In genomic region chr10:27683226-27683625, GRCh38 we compare ENCODE assay signal across 33 cellular contexts.
DNase-seq lines count a peak whose midpoint lies in the region; ATAC-seq and TF ChIP-seq lines count a peak whose summit lies in the region.
"Had no signal": no experiment of that assay in that cellular context is flagged by ENCODE, and none has a peak within 500 bp of the region (broad histone marks: within the 10 kb centered on the region; RNA-seq: fewer than 3 reads in every experiment).

No MANE protein-coding gene starts in this region.

- no peak for TF ChIP-seq POLR2A in right lobe of liver (IDR thresholded peaks at IDR 0.05)

- H3K4me1 ChIP-seq in mesenchymal stem cell (ENCODE audit: control insufficient read depth, insufficient read depth, low read depth, low read length) (peaks cover 3% of the 10 kb centered on the region), neural progenitor cell (no peaks in the 10 kb centered on the region), trophoblast cell (ENCODE audit: control insufficient read depth in 1 of 2, insufficient read depth in 2 of 2, low read length in 2 of 2) (peaks cover 9 to 11% of the 10 kb centered on the region in 2 experiments), right lobe of liver (no peaks in the 10 kb centered on the region)
- H3K4me1 ChIP-seq: A549, BE2C, Caco-2 had no signal

- H3K4me2 ChIP-seq in mesenchymal stem cell (ENCODE audit: low read length, poor library complexity, severe bottlenecking) (no peak overlapping the region), neural progenitor cell (no peak overlapping the region), trophoblast cell (ENCODE audit: low read length) (no peak overlapping the region)
- H3K4me2 ChIP-seq: A549; BLaER1; BLaER1 treated with 17β-estradiol and CSF1 and Interleukin-3, amounts not matched to agents 10 nM and 100 nM had no signal

- no peaks in the 10 kb centered on the region for H3K36me3 Mint-ChIP-seq in neural progenitor cell
- H3K36me3 Mint-ChIP-seq: CD14-positive monocyte; CD4-positive, alpha-beta memory T cell; CD4-positive, CD25-positive, alpha-beta regulatory T cell; CD8-positive, alpha-beta memory T cell; CD8-positive, alpha-beta T cell had no signal

- no peak overlapping the region for H4K91ac ChIP-seq in mesenchymal stem cell (ENCODE audit: low read length)
- no peak overlapping the region for H4K91ac ChIP-seq in trophoblast cell (ENCODE audit: low read depth, low read length)

- H3K27me3 Mint-ChIP-seq in neural progenitor cell (ENCODE audit: insufficient read depth, low read depth): peaks cover 7% of the 10 kb centered on the region

- DNase-seq in mesenchymal stem cell: no peak
- no peak for DNase-seq in neural progenitor cell (ENCODE audit: low spot score)
- DNase-seq in trophoblast cell: peak; percentile 56 to 80
- no peak for DNase-seq in right lobe of liver
- DNase-seq in NCI-H82 (lab: John Stamatoyannopoulos, UW): no peak
- DNase-seq in NCI-H226: no peak
- DNase-seq: 8988T; ACHN; AML-193; BE2C; C1 segment of cervical spinal cord; Caco-2; Calu3; CD4-positive, alpha-beta memory T cell; CD4-positive, alpha-beta T cell; CD4-positive, CD25-positive, alpha-beta regulatory T cell; CD8-positive, alpha-beta memory T cell; CD8-positive, alpha-beta T cell; COR-L47; DMS 273 treated with DMSO at 0.1 percent for 48 hours; DMS153; DMS53; DMS79; DMS79 treated with DMSO at 0.1 percent for 48 hours; DND-41; EL had no signal

- WGBS in mesenchymal stem cell: 89% methylated on average over 6 of the region's 6 CpGs
- no CpG with 5 or more reads among the region's 6 CpGs for WGBS in trophoblast cell (ENCODE audit: extremely low coverage, insufficient coverage, insufficient read length)
- 82% methylated on average over 5 of the region's 6 CpGs for WGBS in right lobe of liver (ENCODE audit: insufficient coverage, low coverage, low lambda C conversion rate, missing lambda C conversion rate)

- H3K79me2 ChIP-seq in neural progenitor cell (ENCODE audit: low read depth) (no peaks in the 10 kb centered on the region), trophoblast cell (ENCODE audit: control insufficient read depth, insufficient read depth, low read length, poor library complexity) (no peaks in the 10 kb centered on the region)

- H3K4ac ChIP-seq in mesenchymal stem cell (ENCODE audit: low read depth in 1 of 2, low read length in 2 of 2) (no peak overlapping the region), trophoblast cell (ENCODE audit: low read depth, low read length) (no peak overlapping the region)

- no peak overlapping the region for H2BK5ac ChIP-seq in mesenchymal stem cell (ENCODE audit: low read depth, low read length, poor library complexity, severe bottlenecking)
- no peak overlapping the region for H2BK5ac ChIP-seq in trophoblast cell (ENCODE audit: low read depth, low read length, poor library complexity)

- H3K27ac ChIP-seq in mesenchymal stem cell (ENCODE audit: low read length, poor library complexity, severe bottlenecking) (no peak overlapping the region), neural progenitor cell (no peak overlapping the region), trophoblast cell (ENCODE audit: low read depth, low read length) (no peak overlapping the region), right lobe of liver (no peak overlapping the region)
- H3K27ac ChIP-seq: 22Rv1; A549; BLaER1; BLaER1 treated with 17β-estradiol and CSF1 and Interleukin-3, amounts not matched to agents 10 nM and 100 nM; C4-2B had no signal

- no peak overlapping the region for H4K12ac ChIP-seq in trophoblast cell (ENCODE audit: low read depth, low read length)

- no peaks in the 10 kb centered on the region for H3K9me3 Mint-ChIP-seq in neural progenitor cell
- H3K9me3 Mint-ChIP-seq: CD4-positive, alpha-beta memory T cell; CD4-positive, alpha-beta T cell; CD8-positive, alpha-beta memory T cell; CD8-positive, alpha-beta T cell had no signal

- peak overlapping the region; percentile 57 for H3K27ac Mint-ChIP-seq in neural progenitor cell
- H3K27ac Mint-ChIP-seq: B cell; CD14-positive monocyte; CD4-positive, alpha-beta memory T cell; CD4-positive, alpha-beta T cell; CD4-positive, CD25-positive, alpha-beta regulatory T cell; CD8-positive, alpha-beta T cell had no signal

- H3K23ac ChIP-seq in mesenchymal stem cell (ENCODE audit: low read length in 2 of 2) (no peak overlapping the region), trophoblast cell (ENCODE audit: low read length) (no peak overlapping the region)

- H2BK12ac ChIP-seq in mesenchymal stem cell (ENCODE audit: low read length in 2 of 2): no peak overlapping the region
- H2BK12ac ChIP-seq in trophoblast cell (ENCODE audit: low read length): no peak overlapping the region

- H3K9me3 ChIP-seq in mesenchymal stem cell (ENCODE audit: control insufficient read depth, low read length) (no peaks in the 10 kb centered on the region), neural progenitor cell (ENCODE audit: low read depth) (no peaks in the 10 kb centered on the region), trophoblast cell (ENCODE audit: insufficient read depth, low read depth, low read length) (no peaks in the 10 kb centered on the region), right lobe of liver (no peaks in the 10 kb centered on the region)
- H3K9me3 ChIP-seq: A549, BE2C, Caco-2 had no signal

- TF ChIP-seq CTCF in neural progenitor cell (IDR thresholded peaks at IDR 0.05) (no peak), right lobe of liver (IDR thresholded peaks at IDR 0.05) (no peak)

- H2AK5ac ChIP-seq in mesenchymal stem cell (ENCODE audit: low read length, severe bottlenecking): no peak overlapping the region
- no peak overlapping the region for H2AK5ac ChIP-seq in trophoblast cell (ENCODE audit: low read length)

- peaks cover 24% of the 10 kb centered on the region for H3K4me1 Mint-ChIP-seq in neural progenitor cell
- H3K4me1 Mint-ChIP-seq: B cell; CD4-positive, alpha-beta memory T cell; CD4-positive, CD25-positive, alpha-beta regulatory T cell; CD8-positive, alpha-beta memory T cell had no signal

- intact Hi-C loops in right lobe of liver (cut with DNase I): no loop called here

- no peaks in the 10 kb centered on the region for H3K36me3 ChIP-seq in mesenchymal stem cell (ENCODE audit: control insufficient read depth in 1 of 2, insufficient read depth in 2 of 2, low read depth in 1 of 2, low read length in 2 of 2)
- H3K36me3 ChIP-seq in neural progenitor cell: no peaks in the 10 kb centered on the region
- no peaks in the 10 kb centered on the region for H3K36me3 ChIP-seq in trophoblast cell (ENCODE audit: control insufficient read depth in 1 of 2, insufficient read depth in 2 of 2, low read length in 2 of 2)
- no peaks in the 10 kb centered on the region for H3K36me3 ChIP-seq in right lobe of liver
- H3K36me3 ChIP-seq: BE2C; BLaER1; BLaER1 treated with 17β-estradiol and CSF1 and Interleukin-3, amounts not matched to agents 10 nM and 100 nM had no signal

- no peak overlapping the region for H3K9ac ChIP-seq in mesenchymal stem cell (ENCODE audit: low read length)
- H3K9ac ChIP-seq in neural progenitor cell: no peak overlapping the region
- H3K9ac ChIP-seq in trophoblast cell (ENCODE audit: low read length): no peak overlapping the region
- H3K9ac ChIP-seq: BLaER1; BLaER1 treated with 17β-estradiol and CSF1 and Interleukin-3, amounts not matched to agents 10 nM and 100 nM had no signal

- H3K18ac ChIP-seq in mesenchymal stem cell (ENCODE audit: low read depth in 1 of 2, low read length in 2 of 2): no peak overlapping the region
- H3K18ac ChIP-seq in trophoblast cell (ENCODE audit: low read length): no peak overlapping the region

- H4K8ac ChIP-seq in mesenchymal stem cell (ENCODE audit: low read length) (no peak overlapping the region), trophoblast cell (ENCODE audit: low read depth, low read length) (no peak overlapping the region)

- H3K79me1 ChIP-seq in mesenchymal stem cell (replicated peaks; ENCODE audit: low read length, poor library complexity, severe bottlenecking) (no peaks in the 10 kb centered on the region), trophoblast cell (ENCODE audit: low read length) (peaks cover 2% of the 10 kb centered on the region)

- H2AFZ ChIP-seq in mesenchymal stem cell (ENCODE audit: low read depth, low read length) (no peak overlapping the region), neural progenitor cell (replicated peaks) (no peak overlapping the region), trophoblast cell (ENCODE audit: insufficient read depth, low read length, poor library complexity) (no peak overlapping the region)

- H3K14ac ChIP-seq in mesenchymal stem cell (ENCODE audit: low read length in 2 of 2) (no peak overlapping the region), trophoblast cell (ENCODE audit: low read length) (no peak overlapping the region)

- H3K27me3 ChIP-seq in mesenchymal stem cell (ENCODE audit: control insufficient read depth in 1 of 2, insufficient read depth in 1 of 2, low read length in 2 of 2) (no peaks in the 10 kb centered on the region), neural progenitor cell (no peaks in the 10 kb centered on the region), trophoblast cell (ENCODE audit: insufficient read depth, low read length) (no peaks in the 10 kb centered on the region), right lobe of liver (no peaks in the 10 kb centered on the region)
- H3K27me3 ChIP-seq: BLaER1; BLaER1 treated with 17β-estradiol and CSF1 and Interleukin-3, amounts not matched to agents 10 nM and 100 nM had no signal

- H3K4me3 ChIP-seq in mesenchymal stem cell (ENCODE audit: insufficient read depth in 1 of 2, low read depth in 1 of 2, low read length in 2 of 2): no peak overlapping the region
- H3K4me3 ChIP-seq in neural progenitor cell: no peak overlapping the region
- H3K4me3 ChIP-seq in trophoblast cell (ENCODE audit: low read depth, low read length): no peak overlapping the region
- no peak overlapping the region for H3K4me3 ChIP-seq in right lobe of liver
- H3K4me3 ChIP-seq: A549; BLaER1; BLaER1 treated with 17β-estradiol and CSF1 and Interleukin-3, amounts not matched to agents 10 nM and 100 nM had no signal

- H3F3A ChIP-seq in neural progenitor cell (ENCODE audit: low read depth): no peaks in the 10 kb centered on the region

- ATAC-seq in right lobe of liver: no peak
- ATAC-seq: A549; CD8-positive, alpha-beta T cell had no signal

- no peaks in the 10 kb centered on the region for H4K20me1 ChIP-seq in neural progenitor cell (ENCODE audit: low read depth)
- H4K20me1 ChIP-seq: BLaER1; BLaER1 treated with 17β-estradiol and CSF1 and Interleukin-3, amounts not matched to agents 10 nM and 100 nM had no signal

- H2BK15ac ChIP-seq in mesenchymal stem cell (ENCODE audit: low read depth, poor library complexity, severe bottlenecking): no peak overlapping the region

- H3K4me3 Mint-ChIP-seq in neural progenitor cell: no peak overlapping the region
- H3K4me3 Mint-ChIP-seq: B cell; CD14-positive monocyte; CD4-positive, alpha-beta memory T cell; CD4-positive, alpha-beta T cell; CD4-positive, CD25-positive, alpha-beta regulatory T cell; CD8-positive, alpha-beta memory T cell; CD8-positive, alpha-beta T cell had no signal

- peak overlapping the region; percentile 19 for H2BK120ac ChIP-seq in mesenchymal stem cell (ENCODE audit: low read depth, low read length)
- H2BK120ac ChIP-seq in trophoblast cell (ENCODE audit: insufficient read depth, low read length, poor library complexity): no peak overlapping the region

Comparison
In these comparisons a context has a peak if more than half of its experiments do, and no peak if none do; other contexts are left out.
1. DNase-seq: peak in trophoblast cell (2 of 2); none in mesenchymal stem cell (single experiment), neural progenitor cell (single experiment), right lobe of liver (0 of 3), NCI-H82 (single experiment) and NCI-H226 (single experiment).